Comparison of ENCODE assay signal across 19 cellular contexts in genomic region chr19:17061205-17061604, GRCh38. TPM values are rescaled to one million over a fixed set of nuclear protein-coding genes. Genes with fewer than 3 reads are reported as not detected.
A peak's percentile ranks its signal among the peaks of the same experiment; 100 is the strongest.
DNase-seq lines count a peak whose midpoint lies in the region; ATAC-seq and TF ChIP-seq lines count a peak whose summit lies in the region.
"Had no signal": no experiment of that assay in that cellular context is flagged by ENCODE, and none has a peak within 500 bp of the region (broad histone marks: within the 10 kb centered on the region; RNA-seq: fewer than 3 reads in every experiment).

No MANE protein-coding gene starts in this region.

- H3K27me3 ChIP-seq in neutrophil, result no peaks in the 10 kb centered on the region
- no peaks in the 10 kb centered on the region for H3K27me3 ChIP-seq in transverse colon

- H3K36me3 ChIP-seq in neutrophil (peaks cover 28% of the 10 kb centered on the region), transverse colon (peaks cover 0 to 20% (median 6%) of the 10 kb centered on the region in 4 donors)

- WGBS in transverse colon (ENCODE audit: low coverage in 1 of 2), 2 donors, result 50 to 62% methylated on average over 3 of the region's 3 CpGs

- no peak for TF ChIP-seq POLR2A in transverse colon (IDR thresholded peaks at IDR 0.05)

- TF ChIP-seq CTCF in VCaP (conservative IDR thresholded peaks at IDR 0.05), result no peak
- no peak for TF ChIP-seq CTCF in neutrophil (IDR thresholded peaks at IDR 0.05)
- no peak for TF ChIP-seq CTCF in transverse colon (IDR thresholded peaks at IDR 0.05)

- TF ChIP-seq EP300 in transverse colon (IDR thresholded peaks at IDR 0.05; ENCODE audit: low read depth), result no peak

- in situ Hi-C loops in transverse colon (cut with MboI; ENCODE audit: low pct_ligation_motif_present in 1 of 4, low pct_unique_long_range_greater_than_20kb in 1 of 4, low sequenced_read_pairs in 3 of 4), result loop anchor here (10.0 to 25.0 kb wide), 2 partner anchors 224 to 226 kb away; partner anchors contain the start of gene ANKLE1 (in 4 of the 4)
- in situ Hi-C loops in KBM-7 (cut with MboI; ENCODE audit: low pct_unique_long_range_greater_than_20kb, low sequenced_read_pairs), result no loop called here

- no peak overlapping the region for H3K4me3 ChIP-seq in neutrophil (ENCODE audit: low read depth in 1 of 2, low read length in 1 of 2)
- H3K4me3 ChIP-seq in transverse colon, result no peak overlapping the region
- H3K4me3 ChIP-seq: GM23338 had no signal

- ATAC-seq in left colon (peak; percentile 75), GM21825 (IDR thresholded peaks at IDR 0.05; ENCODE audit: unreplicated experiment) (no peak)
- ATAC-seq: CD8-positive, alpha-beta T cell; GM23338; HCT116 had no signal

- peaks cover 5 to 14% of the 10 kb centered on the region in 2 experiments for H3K4me1 ChIP-seq in neutrophil (ENCODE audit: control insufficient read depth in 1 of 2, insufficient read depth in 1 of 2, low read depth in 1 of 2, low read length in 1 of 2)
- H3K4me1 ChIP-seq in transverse colon, result peaks cover 0 to 32% (median 22%) of the 10 kb centered on the region in 4 donors
- H3K4me1 ChIP-seq: Caco-2 had no signal

- H3K27ac ChIP-seq in VCaP (peak overlapping the region; percentile 58), neutrophil (peak overlapping the region; percentile 53), transverse colon (peak overlapping the region; percentile 59 to 86 (median 72))

- DNase-seq in left colon (peak in 1 of 2 donors; percentile 35), transverse colon (peak; percentile 58), RPMI8226 (no peak), KBM-7 (no peak), HT-29 (ENCODE audit: low spot score) (no peak)
- DNase-seq: C1 segment of cervical spinal cord; Caco-2; CD4-positive, CD25-positive, alpha-beta regulatory T cell; CD8-positive, alpha-beta T cell; DMS153; DND-41; H9 had no signal

- intact Hi-C loops in left colon (cut with DNase I, micrococcal nuclease) (loop anchor here in 1 of 2 donors (10.0 kb wide), 1 partner anchor 224 kb away; the partner anchor contains the start of gene ANKLE1), transverse colon (cut with DNase I; ENCODE audit: low total_unique reads) (no loop called here)

- H3K9me3 ChIP-seq in neutrophil (no peaks in the 10 kb centered on the region), transverse colon (no peaks in the 10 kb centered on the region)
- H3K9me3 ChIP-seq: Caco-2 had no signal

RNA-seq across cellular contexts. Expression of gene HAUS8, which starts 14.0 kb away (rescaled TPM):
- 10 to 100 TPM; 10.7 to 14.1 TPM for total RNA-seq in left colon
- 10 to 100 TPM in 2 of 4 donors, 1 to 10 TPM in 2; 4.4 to 13.8 (median 10.3) TPM for total RNA-seq in transverse colon
- 9.1 and 11.7 TPM in 2 replicates for total RNA-seq in HT-29 (2014; rRNA removed; shearing (Covaris generic))

RNA-seq across cellular contexts. Expression of gene MYO9B, which starts 14.4 kb away (rescaled TPM):
- 10 to 100 TPM; 69.9 to 82.2 TPM for total RNA-seq in left colon
- 100 to 1,000 TPM; 102 to 246 (median 151) TPM for total RNA-seq in transverse colon
- total RNA-seq in HT-29 (2014; rRNA removed; shearing (Covaris generic)), result 63.4 and 67.9 TPM in 2 replicates

RNA-seq across cellular contexts. Expression of gene CPAMD8, which starts 34.6 kb away (rescaled TPM):
- total RNA-seq in left colon (1 to 10 TPM; 2.3 to 3.4 TPM), transverse colon (10 to 100 TPM in 2 of 4 donors, 1 to 10 TPM in 2; 1.4 to 20.9 (median 7.7) TPM)
- not detected in 2 replicates for total RNA-seq in HT-29 (2014; rRNA removed; shearing (Covaris generic))
- total RNA-seq: A172, H4 had no signal
